16 cellular contexts compared by ENCODE assay signal in genomic region chr19:29375429-29376093, GRCh38.
"Had no signal": no experiment of that assay in that cellular context is flagged by ENCODE, and none has a peak within 500 bp of the region (broad histone marks: within the 10 kb centered on the region; RNA-seq: fewer than 3 reads in every experiment).

No MANE protein-coding gene starts in this region.

- DNase-seq: activated CD4-positive, alpha-beta memory T cell treated with anti-CD3 and anti-CD28 coated beads, Interleukin-2, amount 10 ng/mL, durations not matched to agents 7 days and 5 days; cerebellar nuclear complex; dermis blood vessel endothelial cell; hypothalamus; left cardiac atrium; mesenchymal stem cell; spleen; stimulated activated CD4-positive, alpha-beta T cell treated with anti-CD3 and anti-CD28 coated beads, Interleukin-1b, Interleukin-23, amount 100 ng/mL, for 48 hours; stimulated activated naive B cell treated with anti-CD40 and anti-IgM and Interleukin-4, amounts not matched to agents 10 μg/mL and 1 μg/mL and 100 μg/mL, for 72 hours; substantia nigra; transverse colon had no signal

- ATAC-seq: activated T-helper 17 cell treated with anti-CD3 and anti-CD28 coated beads, Interleukin-2, amount 50 U/mL, for 72 hours; esophagus mucosa; left cardiac atrium; right lobe of liver; stimulated activated naive B cell treated with anti-CD40 and anti-IgM and Interleukin-4, amounts not matched to agents 10 μg/mL and 1 μg/mL and 100 μg/mL, for 72 hours had no signal

- H3K36me3 Mint-ChIP-seq: activated naive CD8-positive, alpha-beta T cell; neural progenitor cell; stimulated activated naive B cell treated with anti-CD40 and anti-IgM and Interleukin-4, amounts not matched to agents 10 μg/mL and 1 μg/mL and 100 μg/mL, for 72 hours had no signal

- H3K9me3 Mint-ChIP-seq: activated CD4-positive, alpha-beta memory T cell treated with anti-CD3 and anti-CD28 coated beads, Interleukin-2, amount 10 ng/mL, durations not matched to agents 7 days and 5 days; activated T-helper 17 cell treated with anti-CD3 and anti-CD28 coated beads, Interleukin-2, amount 50 U/mL, for 72 hours; neural progenitor cell had no signal

- H3K4me3 Mint-ChIP-seq: activated CD4-positive, alpha-beta memory T cell treated with anti-CD3 and anti-CD28 coated beads, Interleukin-2, amount 10 ng/mL, durations not matched to agents 7 days and 5 days; activated naive CD8-positive, alpha-beta T cell; activated T-helper 17 cell treated with anti-CD3 and anti-CD28 coated beads, Interleukin-2, amount 50 U/mL, for 72 hours; neural progenitor cell; stimulated activated naive B cell treated with anti-CD40 and anti-IgM and Interleukin-4, amounts not matched to agents 10 μg/mL and 1 μg/mL and 100 μg/mL, for 72 hours had no signal

- H3K4me3 ChIP-seq: neural progenitor cell, right lobe of liver, spleen, transverse colon had no signal

- H3K4me1 ChIP-seq: right lobe of liver, spleen, transverse colon had no signal

- H3K4me1 Mint-ChIP-seq: activated CD4-positive, alpha-beta memory T cell treated with anti-CD3 and anti-CD28 coated beads, Interleukin-2, amount 10 ng/mL, durations not matched to agents 7 days and 5 days; activated T-helper 17 cell treated with anti-CD3 and anti-CD28 coated beads, Interleukin-2, amount 50 U/mL, for 72 hours; stimulated activated naive B cell treated with anti-CD40 and anti-IgM and Interleukin-4, amounts not matched to agents 10 μg/mL and 1 μg/mL and 100 μg/mL, for 72 hours had no signal

- H3K27ac Mint-ChIP-seq: activated CD4-positive, alpha-beta memory T cell treated with anti-CD3 and anti-CD28 coated beads, Interleukin-2, amount 10 ng/mL, durations not matched to agents 7 days and 5 days; activated naive CD8-positive, alpha-beta T cell; activated T-helper 17 cell treated with anti-CD3 and anti-CD28 coated beads, Interleukin-2, amount 50 U/mL, for 72 hours; neural progenitor cell; stimulated activated naive B cell treated with anti-CD40 and anti-IgM and Interleukin-4, amounts not matched to agents 10 μg/mL and 1 μg/mL and 100 μg/mL, for 72 hours had no signal

- H3K9me3 ChIP-seq: right lobe of liver, transverse colon had no signal

- H3K27me3 ChIP-seq: neural progenitor cell, right lobe of liver, transverse colon had no signal

- H3K36me3 ChIP-seq: neural progenitor cell, right lobe of liver, spleen, transverse colon had no signal

- H3K27ac ChIP-seq: neural progenitor cell, right lobe of liver, spleen, transverse colon had no signal
